In the genomic region with DNA sequence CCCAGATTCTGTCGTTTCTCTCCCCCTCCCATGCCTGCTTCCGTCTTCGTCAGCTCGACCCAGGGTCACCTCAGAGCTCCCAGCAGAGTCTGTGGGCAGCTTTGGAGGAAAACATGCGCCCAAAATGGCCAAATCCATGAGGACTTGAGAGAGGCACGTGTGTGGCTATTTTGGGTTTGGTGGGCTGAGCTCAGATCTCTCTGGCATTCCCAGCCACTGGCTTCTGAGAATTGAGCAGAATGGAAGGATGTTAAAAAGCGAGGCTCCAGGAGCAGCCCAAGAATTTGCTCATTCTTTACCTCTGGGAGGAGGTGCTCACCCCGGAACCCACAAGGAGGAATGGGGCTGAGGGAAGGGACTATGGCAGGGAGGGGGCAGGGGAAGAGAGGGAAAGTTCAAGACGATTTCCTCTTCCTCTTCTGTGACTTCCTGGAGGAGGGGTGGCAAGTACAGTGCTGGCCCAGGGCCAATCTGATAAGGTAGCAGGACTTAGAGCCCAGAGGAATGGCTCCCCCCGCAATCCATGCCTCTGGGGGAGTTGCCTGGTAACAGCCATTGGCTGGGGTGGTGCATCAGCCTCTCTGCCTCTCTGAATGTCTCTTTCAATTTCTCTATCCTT, we compare ENCODE assay signal across 9 cellular contexts. TPM values are rescaled to one million over a fixed set of nuclear protein-coding genes. Genes with fewer than 3 reads are reported as not detected.
A peak's percentile ranks its signal among the peaks of the same experiment; 100 is the strongest.
DNase-seq lines count a peak whose midpoint lies in the region; ATAC-seq and TF ChIP-seq lines count a peak whose summit lies in the region.
"Had no signal": no experiment of that assay in that cellular context is flagged by ENCODE, and none has a peak within 500 bp of the region (broad histone marks: within the 10 kb centered on the region; RNA-seq: fewer than 3 reads in every experiment).

No MANE protein-coding gene starts in this region.

- H3K27ac ChIP-seq in liver (ENCODE audit: low read depth in 1 of 2, low read length in 2 of 2), result peak overlapping the region; percentile 86 to 92
- H3K27ac ChIP-seq in tibial artery, result peak overlapping the region; percentile 87 to 88

- H3K27me3 ChIP-seq in liver (ENCODE audit: control insufficient read depth in 4 of 4, insufficient read depth in 4 of 4, low read length in 3 of 4), result no peaks in the 10 kb centered on the region
- no peaks in the 10 kb centered on the region for H3K27me3 ChIP-seq in tibial artery

- DNase-seq in NCI-H2171 (lab: John Stamatoyannopoulos, UW), result peak; percentile 62
- peak; percentile 90 for DNase-seq in choroid plexus epithelial cell (ENCODE audit: low read depth)
- peak; percentile 92 to 95 for DNase-seq in tibial artery
- no peak for DNase-seq in NCI-H774 (lab: John Stamatoyannopoulos, UW)
- DNase-seq in NOMO-1 (lab: John Stamatoyannopoulos, UW; ENCODE audit: unreplicated experiment in 2 of 2), result no peak

- TF ChIP-seq CTCF in choroid plexus epithelial cell (conservative IDR thresholded peaks at IDR 0.05; ENCODE audit: low read depth, low read length) (no peak), liver (IDR thresholded peaks at IDR 0.05; ENCODE audit: low read depth, low read length, missing input control) (no peak), tibial artery (IDR thresholded peaks at IDR 0.05) (no peak)

- peak overlapping the region in 1 of 2 donors; percentile 82 for H3K9ac ChIP-seq in liver (ENCODE audit: low read depth in 1 of 2, low read length in 2 of 2)

- no peak for TF ChIP-seq RAD21 in liver (IDR thresholded peaks at IDR 0.05)

- H3K36me3 ChIP-seq in liver (ENCODE audit: control insufficient read depth in 4 of 4, insufficient read depth in 3 of 4, low read depth in 1 of 4, low read length in 3 of 4), result peaks cover 0 to 5% (median 0%) of the 10 kb centered on the region in 4 donors
- H3K36me3 ChIP-seq in tibial artery, result no peaks in the 10 kb centered on the region

- H3K4me3 ChIP-seq in choroid plexus epithelial cell (ENCODE audit: low read depth, low read length) (peak overlapping the region; percentile 6), liver (ENCODE audit: low read depth in 1 of 3, low read length in 3 of 3) (peak overlapping the region in 1 of 3 donors; percentile 12), tibial artery (peak overlapping the region; percentile 39 to 49)

- no peaks in the 10 kb centered on the region for H3K9me3 ChIP-seq in liver (ENCODE audit: control insufficient read depth in 4 of 4, low read length in 3 of 4)
- no peaks in the 10 kb centered on the region for H3K9me3 ChIP-seq in tibial artery

- 32% methylated on average over 10 of the region's 10 CpGs for WGBS in liver

- H3K4me1 ChIP-seq in liver (ENCODE audit: control insufficient read depth in 4 of 4, insufficient read depth in 4 of 4, low read length in 3 of 4) (peaks cover 13 to 67% (median 46%) of the 10 kb centered on the region in 4 donors), tibial artery (peaks cover 0 to 49% (median 29%) of the 10 kb centered on the region in 4 donors)

- intact Hi-C loops in tibial artery (cut with DNase I; ENCODE audit: low total_unique reads), result no loop called here

- ATAC-seq in GM21529 (IDR thresholded peaks at IDR 0.05; ENCODE audit: unreplicated experiment) (no peak), HG03139 (IDR thresholded peaks at IDR 0.05; ENCODE audit: unreplicated experiment) (no peak)
- ATAC-seq: activated naive CD4-positive, alpha-beta T cell treated with anti-CD3 and anti-CD28 coated beads, Interleukin-2, amount 50 U/mL, for 72 hours had no signal

TF ChIP-seq in liver, 16 proteins besides CTCF, POLR2A, EP300 and RAD21:
- TF ChIP-seq NR2F2 (IDR thresholded peaks at IDR 0.05) (peak; percentile 77), RXRA (IDR thresholded peaks at IDR 0.05) (no peak), YY1 (IDR thresholded peaks at IDR 0.05) (peak; percentile 47), FOXA2 (IDR thresholded peaks at IDR 0.05) (no peak)
- TF ChIP-seq, protein P1, sequence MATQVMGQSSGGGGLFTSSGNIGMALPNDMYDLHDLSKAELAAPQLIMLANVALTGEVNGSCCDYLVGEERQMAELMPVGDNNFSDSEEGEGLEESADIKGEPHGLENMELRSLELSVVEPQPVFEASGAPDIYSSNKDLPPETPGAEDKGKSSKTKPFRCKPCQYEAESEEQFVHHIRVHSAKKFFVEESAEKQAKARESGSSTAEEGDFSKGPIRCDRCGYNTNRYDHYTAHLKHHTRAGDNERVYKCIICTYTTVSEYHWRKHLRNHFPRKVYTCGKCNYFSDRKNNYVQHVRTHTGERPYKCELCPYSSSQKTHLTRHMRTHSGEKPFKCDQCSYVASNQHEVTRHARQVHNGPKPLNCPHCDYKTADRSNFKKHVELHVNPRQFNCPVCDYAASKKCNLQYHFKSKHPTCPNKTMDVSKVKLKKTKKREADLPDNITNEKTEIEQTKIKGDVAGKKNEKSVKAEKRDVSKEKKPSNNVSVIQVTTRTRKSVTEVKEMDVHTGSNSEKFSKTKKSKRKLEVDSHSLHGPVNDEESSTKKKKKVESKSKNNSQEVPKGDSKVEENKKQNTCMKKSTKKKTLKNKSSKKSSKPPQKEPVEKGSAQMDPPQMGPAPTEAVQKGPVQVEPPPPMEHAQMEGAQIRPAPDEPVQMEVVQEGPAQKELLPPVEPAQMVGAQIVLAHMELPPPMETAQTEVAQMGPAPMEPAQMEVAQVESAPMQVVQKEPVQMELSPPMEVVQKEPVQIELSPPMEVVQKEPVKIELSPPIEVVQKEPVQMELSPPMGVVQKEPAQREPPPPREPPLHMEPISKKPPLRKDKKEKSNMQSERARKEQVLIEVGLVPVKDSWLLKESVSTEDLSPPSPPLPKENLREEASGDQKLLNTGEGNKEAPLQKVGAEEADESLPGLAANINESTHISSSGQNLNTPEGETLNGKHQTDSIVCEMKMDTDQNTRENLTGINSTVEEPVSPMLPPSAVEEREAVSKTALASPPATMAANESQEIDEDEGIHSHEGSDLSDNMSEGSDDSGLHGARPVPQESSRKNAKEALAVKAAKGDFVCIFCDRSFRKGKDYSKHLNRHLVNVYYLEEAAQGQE (IDR thresholded peaks at IDR 0.05), result no peak

RNA-seq across cellular contexts. Expression of a gene that starts 20.1 kb away (rescaled TPM):
- total RNA-seq in liver, result 10 to 100 TPM; 29.0 to 62.9 TPM
- polyA plus RNA-seq in liver, result 10 to 100 TPM; 17.4 to 39.3 TPM

Comparison
In these comparisons a context has a peak if more than half of its experiments do, and no peak if none do; other contexts are left out.
1. DNase-seq: peak in NCI-H2171 (single experiment), choroid plexus epithelial cell (single experiment) and tibial artery (2 of 2); none in NCI-H774 (single experiment) and NOMO-1 (0 of 2).